ENCODE assay signal across 10 cellular contexts in genomic region chr7:74164985-74165456, GRCh38. TPM values are rescaled to one million over a fixed set of nuclear protein-coding genes. Genes with fewer than 3 reads are reported as not detected.
DNase-seq lines count a peak whose midpoint lies in the region; ATAC-seq, FAIRE-seq and TF ChIP-seq lines count a peak whose summit lies in the region.
"Had no signal": no experiment of that assay in that cellular context is flagged by ENCODE, and none has a peak within 500 bp of the region (broad histone marks: within the 10 kb centered on the region; RNA-seq: fewer than 3 reads in every experiment).

No MANE protein-coding gene starts in this region.

- no peaks in the 10 kb centered on the region for H3K27me3 Mint-ChIP-seq in endothelial cell (ENCODE audit: unreplicated experiment)
- H3K27me3 Mint-ChIP-seq in CD8-positive, alpha-beta memory T cell = no peaks in the 10 kb centered on the region

- POLR2A ChIA-PET in CD8-positive, alpha-beta memory T cell (lab: Charles Lee) = no interaction called here

- no peak for FAIRE-seq in pancreas (lab: Jason Lieb, UNC)
- FAIRE-seq: endometrium had no signal

- H3K9me3 Mint-ChIP-seq in endothelial cell (ENCODE audit: unreplicated experiment) = no peaks in the 10 kb centered on the region
- H3K9me3 Mint-ChIP-seq in CD8-positive, alpha-beta memory T cell = no peaks in the 10 kb centered on the region
- H3K9me3 Mint-ChIP-seq: T-helper 1 cell treated with Interleukin-12 subunit alpha and Interleukin-12 subunit beta and Interleukin-4 antibody, amounts not matched to agents 30 μg/mL and 1 μg/mL, for 36 hours had no signal

- H3K36me3 Mint-ChIP-seq in endothelial cell (ENCODE audit: low read depth, unreplicated experiment) = no peaks in the 10 kb centered on the region
- no peaks in the 10 kb centered on the region for H3K36me3 Mint-ChIP-seq in CD8-positive, alpha-beta memory T cell

- H3K27me3 ChIP-seq in GM06990 (replicated peaks; ENCODE audit: control insufficient read depth, insufficient read depth, low read length) (no peaks in the 10 kb centered on the region), pancreas (no peaks in the 10 kb centered on the region)
- no peaks in the 10 kb centered on the region for H3K27me3 ChIP-seq in CD8-positive, alpha-beta memory T cell (ENCODE audit: insufficient read depth, low read length, poor library complexity, severe bottlenecking)

- no peaks in the 10 kb centered on the region for H3K4me1 Mint-ChIP-seq in endothelial cell (ENCODE audit: unreplicated experiment)
- no peaks in the 10 kb centered on the region for H3K4me1 Mint-ChIP-seq in CD8-positive, alpha-beta memory T cell

- whole genome bisulfite sequencing in pancreas, 2 donors = 5 to 9% methylated on average over 7 of the region's 7 CpGs

- H3K36me3 ChIP-seq in GM06990 (ENCODE audit: control insufficient read depth, insufficient read depth, low read length) (no peaks in the 10 kb centered on the region), pancreas (no peaks in the 10 kb centered on the region)
- H3K36me3 ChIP-seq in CD8-positive, alpha-beta memory T cell (ENCODE audit: insufficient read depth, low read length) = no peaks in the 10 kb centered on the region

- H3K4me3 ChIP-seq in GM06990 (replicated peaks; ENCODE audit: low read depth, low read length) (no peak overlapping the region), pancreas (no peak overlapping the region)
- no peak overlapping the region for H3K4me3 ChIP-seq in CD8-positive, alpha-beta memory T cell (ENCODE audit: low read length)

- no peak overlapping the region for H3K27ac Mint-ChIP-seq in endothelial cell (ENCODE audit: unreplicated experiment)
- H3K27ac Mint-ChIP-seq in CD8-positive, alpha-beta memory T cell = no peak overlapping the region
- H3K27ac Mint-ChIP-seq: T-helper 1 cell treated with Interleukin-12 subunit alpha and Interleukin-12 subunit beta and Interleukin-4 antibody, amounts not matched to agents 30 μg/mL and 1 μg/mL, for 36 hours had no signal

- peaks cover 0 to 21% (median 8%) of the 10 kb centered on the region in 3 donors for H3K4me1 ChIP-seq in pancreas
- H3K4me1 ChIP-seq in CD8-positive, alpha-beta memory T cell (ENCODE audit: insufficient read depth, low read length) = no peaks in the 10 kb centered on the region

- no peak overlapping the region for H3K4me3 Mint-ChIP-seq in endothelial cell (ENCODE audit: unreplicated experiment)
- no peak overlapping the region for H3K4me3 Mint-ChIP-seq in CD8-positive, alpha-beta memory T cell
- H3K4me3 Mint-ChIP-seq: T-helper 1 cell treated with Interleukin-12 subunit alpha and Interleukin-12 subunit beta and Interleukin-4 antibody, amounts not matched to agents 30 μg/mL and 1 μg/mL, for 36 hours had no signal

- CTCF ChIA-PET in CD8-positive, alpha-beta memory T cell (lab: Charles Lee) = no interaction called here

- TF ChIP-seq CTCF in GM06990 (IDR thresholded peaks at IDR 0.05; ENCODE audit: insufficient read depth, low read length, poor library complexity, severe bottlenecking) (peak; percentile 7), endothelial cell (IDR thresholded peaks at IDR 0.05; ENCODE audit: unreplicated experiment) (peak; percentile 31), pancreas (IDR thresholded peaks at IDR 0.05) (peak in 3 of 4 donors; percentile 4 to 28 (median 9))

- peak overlapping the region in 2 of 4 donors; percentile 39 to 67 for H3K27ac ChIP-seq in pancreas
- H3K27ac ChIP-seq in CD8-positive, alpha-beta memory T cell (ENCODE audit: low read depth, low read length) = no peak overlapping the region

- ATAC-seq in pancreas = peak; percentile 69 to 82 (median 81)
- no peak for ATAC-seq in HG03354 (IDR thresholded peaks at IDR 0.05; ENCODE audit: poor library complexity, severe bottlenecking, unreplicated experiment)

- DNase-seq in GM06990 (ENCODE audit: extremely low read depth, insufficient read length) (no peak), NCI-H69 (lab: John Stamatoyannopoulos, UW) (peak; percentile 20), endothelial cell (ENCODE audit: low spot score) (peak; percentile 51), pancreas (peak in 4 of 6 donors; percentile 46 to 71 (median 60)), COR-L47 (lab: John Stamatoyannopoulos, UW) (no peak), D341Med (ENCODE audit: low spot score) (no peak)
- DNase-seq in CD8-positive, alpha-beta memory T cell = no peak

- intact Hi-C loops in pancreas (cut with DNase I) = no loop called here

- no peaks in the 10 kb centered on the region for H3K9me3 ChIP-seq in pancreas
- no peaks in the 10 kb centered on the region for H3K9me3 ChIP-seq in CD8-positive, alpha-beta memory T cell (ENCODE audit: low read length)

RNA-seq across cellular contexts. Expression of gene EIF4H, which starts 9.1 kb away (rescaled TPM):
- total RNA-seq in endothelial cell (ENCODE audit: unreplicated experiment) (274 TPM), pancreas (100 to 1,000 TPM; 128 to 195 (median 135) TPM)
- polyA plus RNA-seq in pancreas = 100 to 1,000 TPM in 1 of 2 donors, 10 to 100 TPM in 1; 73.0 to 107 TPM
- total RNA-seq in CD8-positive, alpha-beta memory T cell = 100 to 1,000 TPM; 346 to 349 TPM
- polyA plus RNA-seq in CD8-positive, alpha-beta memory T cell = 207 TPM

RNA-seq across cellular contexts. Expression of gene LAT2, which starts 44.8 kb away (rescaled TPM):
- total RNA-seq in endothelial cell (ENCODE audit: unreplicated experiment) = 0.64 TPM
- total RNA-seq in pancreas = 10 to 100 TPM in 1 of 6 donors, 1 to 10 TPM in 4, under 1 TPM in 1; 0.65 to 14.3 (median 2.7) TPM
- 10 to 100 TPM in 1 of 2 donors, 1 to 10 TPM in 1; 4.6 to 17.5 TPM for polyA plus RNA-seq in pancreas
- total RNA-seq in CD8-positive, alpha-beta memory T cell = 1 to 10 TPM; 1.9 to 2.8 TPM
- 6.5 TPM for polyA plus RNA-seq in CD8-positive, alpha-beta memory T cell

Comparison
In these comparisons a context has a peak if more than half of its experiments do, and no peak if none do; other contexts are left out.
1. DNase-seq: peak in NCI-H69 (single experiment), endothelial cell (single experiment) and pancreas (4 of 6); none in GM06990 (single experiment), CD8-positive, alpha-beta memory T cell (0 of 5), COR-L47 (single experiment) and D341Med (single experiment).
2. Peak in every context shown above with its lines, with median percentiles within 50 percentile points of each other: CTCF ChIP-seq.